In the genomic region with DNA sequence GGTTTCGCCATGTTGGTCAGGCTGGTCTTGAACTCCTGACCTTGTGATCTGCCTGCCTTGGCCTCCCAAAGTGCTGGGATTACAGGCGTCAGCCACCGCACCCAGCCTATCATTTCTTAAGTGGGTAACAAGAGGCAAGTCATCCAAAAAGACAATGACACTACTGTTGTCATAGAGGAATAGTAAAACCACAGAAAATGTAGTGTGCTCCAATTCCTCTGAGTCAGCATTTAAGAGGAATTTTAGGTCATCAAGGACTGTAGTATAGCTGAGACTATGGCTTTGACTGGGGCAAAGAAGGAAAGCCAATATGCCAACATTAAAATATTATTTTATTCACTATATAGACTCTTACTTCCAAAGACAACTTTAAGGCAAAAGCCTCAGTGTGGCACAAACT, we compare ENCODE assay signal across 18 cellular contexts. TPM values are rescaled to one million over a fixed set of nuclear protein-coding genes. Genes with fewer than 3 reads are reported as not detected.
DNase-seq lines count a peak whose midpoint lies in the region; ATAC-seq, FAIRE-seq and TF ChIP-seq lines count a peak whose summit lies in the region.
"Had no signal": no experiment of that assay in that cellular context is flagged by ENCODE, and none has a peak within 500 bp of the region (broad histone marks: within the 10 kb centered on the region; RNA-seq: fewer than 3 reads in every experiment).

No MANE protein-coding gene starts in this region.

- intact Hi-C loops in PC-3 (cut with micrococcal nuclease) (no loop called here), testis (cut with DNase I; ENCODE audit: low total_unique reads) (no loop called here)

- H3K27me3 Mint-ChIP-seq in activated naive CD4-positive, alpha-beta T cell treated with anti-CD3 and anti-CD28 coated beads, Interleukin-2, amount 10 ng/mL, durations not matched to agents 7 days and 5 days = no peaks in the 10 kb centered on the region

- ATAC-seq in activated naive CD4-positive, alpha-beta T cell treated with anti-CD3 and anti-CD28 coated beads, Interleukin-2, amount 50 U/mL, for 72 hours = peak; percentile 19 to 22
- ATAC-seq in PC-3 = no peak
- ATAC-seq: CD8-positive, alpha-beta T cell had no signal

- no peak overlapping the region for H3K14ac ChIP-seq in H1 (ENCODE audit: insufficient read length)

- H2BK120ac ChIP-seq in H1 (replicated peaks; ENCODE audit: low read depth, low read length) = no peak overlapping the region

- no peaks in the 10 kb centered on the region for H3F3A ChIP-seq in PC-3 (ENCODE audit: low read length, unreplicated experiment)

- no peaks in the 10 kb centered on the region for H3K9me3 Mint-ChIP-seq in activated naive CD4-positive, alpha-beta T cell treated with anti-CD3 and anti-CD28 coated beads, Interleukin-2, amount 50 U/mL, for 72 hours
- no peaks in the 10 kb centered on the region for H3K9me3 Mint-ChIP-seq in activated naive CD4-positive, alpha-beta T cell treated with anti-CD3 and anti-CD28 coated beads, Interleukin-2, amount 10 ng/mL, durations not matched to agents 7 days and 5 days
- H3K9me3 Mint-ChIP-seq: CD8-positive, alpha-beta T cell had no signal

- H3K4ac ChIP-seq in H1 (replicated peaks; ENCODE audit: insufficient read length, low read depth, low read length) = no peak overlapping the region

- no TSS peak for BruUV-seq in PC-3 (replicated peaks; lab: Mats Ljungman, UMichigan)

- H3K4me3 ChIP-seq in PC-3 (ENCODE audit: low read length) (no peak overlapping the region), H1 (ENCODE audit: extremely low read depth in 1 of 4, insufficient read depth in 2 of 4, low read depth in 3 of 4, low read length in 4 of 4) (no peak overlapping the region), testis (no peak overlapping the region)
- H3K4me3 ChIP-seq: MG63, SJCRH30 had no signal

- H3K79me2 ChIP-seq in PC-3 (ENCODE audit: low read length) (no peaks in the 10 kb centered on the region), H1 (ENCODE audit: control insufficient read depth in 1 of 2, insufficient read depth in 2 of 2, low read length in 2 of 2) (no peaks in the 10 kb centered on the region)

- H3K36me3 Mint-ChIP-seq in activated naive CD4-positive, alpha-beta T cell treated with anti-CD3 and anti-CD28 coated beads, Interleukin-2, amount 50 U/mL, for 72 hours = peaks cover 20 to 28% of the 10 kb centered on the region in 2 donors
- peaks cover 29% of the 10 kb centered on the region for H3K36me3 Mint-ChIP-seq in activated naive CD4-positive, alpha-beta T cell treated with anti-CD3 and anti-CD28 coated beads, Interleukin-2, amount 10 ng/mL, durations not matched to agents 7 days and 5 days

- no peak overlapping the region for H3K9ac ChIP-seq in PC-3 (ENCODE audit: low read length)
- H3K9ac ChIP-seq in H1 (replicated peaks in 1 of 4; ENCODE audit: extremely low read depth in 1 of 4, low read depth in 3 of 4, low read length in 3 of 4) = no peak overlapping the region
- H3K9ac ChIP-seq: KMS-11 had no signal

- POLR2A ChIA-PET in PC-3 (lab: Charles Lee; ENCODE audit: unreplicated experiment) = no interaction called here
- POLR2A ChIA-PET in H1 (lab: Charles Lee; ENCODE audit: partially characterized antibody) = no interaction called here

- no peak for TF ChIP-seq POLR2A in H1 (IDR thresholded peaks at IDR 0.05; ENCODE audit: control extremely low read depth in 1 of 2, low read depth in 2 of 2, low read length in 2 of 2)
- no peak for TF ChIP-seq POLR2A in testis (IDR thresholded peaks at IDR 0.05)

- no peak overlapping the region for H2AK5ac ChIP-seq in H1 (ENCODE audit: low read depth, low read length)

- no peaks in the 10 kb centered on the region for H3K23me2 ChIP-seq in H1 (ENCODE audit: low read depth, low read length)

- H3K4me1 ChIP-seq in PC-3 (ENCODE audit: insufficient read depth, low read length) (no peaks in the 10 kb centered on the region), H1 (replicated peaks in 1 of 4; ENCODE audit: control insufficient read depth in 3 of 4, insufficient read depth in 4 of 4, low read length in 3 of 4) (no peaks in the 10 kb centered on the region), testis (no peaks in the 10 kb centered on the region)
- H3K4me1 ChIP-seq: SJCRH30 had no signal

- H4K5ac ChIP-seq in H1 (ENCODE audit: insufficient read length, low read depth, low read length) = no peak overlapping the region

- no peak for TF ChIP-seq RAD21 in H1 (IDR thresholded peaks at IDR 0.05 in 1 of 2, conservative IDR thresholded peaks at IDR 0.05 in 1 of 2; ENCODE audit: low read depth in 2 of 2, low read length in 2 of 2)

- TF ChIP-seq EP300 in H1 (IDR thresholded peaks at IDR 0.05; ENCODE audit: borderline replicate concordance in 1 of 2, low read depth in 2 of 2, low read length in 2 of 2) = no peak

- H3K4me2 ChIP-seq in PC-3 (ENCODE audit: low read length) = no peak overlapping the region
- no peak overlapping the region for H3K4me2 ChIP-seq in H1 (ENCODE audit: insufficient read depth in 1 of 2, low read depth in 2 of 2, low read length in 2 of 2)
- H3K4me2 ChIP-seq: KMS-11 had no signal

- H4K8ac ChIP-seq in H1 (ENCODE audit: extremely low read depth, insufficient read depth, low read length) = no peak overlapping the region

- H3K18ac ChIP-seq in H1 (ENCODE audit: extremely low read depth, low read length) = no peak overlapping the region

- CTCF ChIA-PET in activated naive CD4-positive, alpha-beta T cell treated with anti-CD3 and anti-CD28 coated beads, Interleukin-2, amount 10 ng/mL, durations not matched to agents 7 days and 5 days (lab: Charles Lee) = no interaction called here
- CTCF ChIA-PET in PC-3 (lab: Charles Lee) = no interaction called here
- CTCF ChIA-PET in H1 (lab: Charles Lee; ENCODE audit: partially characterized antibody) = no interaction called here

- no peak overlapping the region for H3K4me3 Mint-ChIP-seq in activated naive CD4-positive, alpha-beta T cell treated with anti-CD3 and anti-CD28 coated beads, Interleukin-2, amount 10 ng/mL, durations not matched to agents 7 days and 5 days
- H3K4me3 Mint-ChIP-seq: CD8-positive, alpha-beta T cell had no signal

- H2BK12ac ChIP-seq in H1 (ENCODE audit: low read depth, low read length) = no peak overlapping the region

- no peak overlapping the region for H3K27ac Mint-ChIP-seq in activated naive CD4-positive, alpha-beta T cell treated with anti-CD3 and anti-CD28 coated beads, Interleukin-2, amount 50 U/mL, for 72 hours
- no peak overlapping the region for H3K27ac Mint-ChIP-seq in activated naive CD4-positive, alpha-beta T cell treated with anti-CD3 and anti-CD28 coated beads, Interleukin-2, amount 10 ng/mL, durations not matched to agents 7 days and 5 days
- H3K27ac Mint-ChIP-seq: CD8-positive, alpha-beta T cell had no signal

- H3K4me1 Mint-ChIP-seq in activated naive CD4-positive, alpha-beta T cell treated with anti-CD3 and anti-CD28 coated beads, Interleukin-2, amount 10 ng/mL, durations not matched to agents 7 days and 5 days = peaks cover 5% of the 10 kb centered on the region

- no peak overlapping the region for H3K56ac ChIP-seq in H1 (replicated peaks; ENCODE audit: insufficient read length, low read depth, low read length)

- H4K20me1 ChIP-seq in PC-3 (ENCODE audit: low read length) (no peaks in the 10 kb centered on the region), H1 (replicated peaks in 1 of 2; ENCODE audit: control insufficient read depth in 1 of 2, insufficient read depth in 2 of 2, low read length in 2 of 2) (peaks cover 0 to 1% of the 10 kb centered on the region in 2 experiments)

- H3K9me3 ChIP-seq in PC-3 (ENCODE audit: low read length) (no peaks in the 10 kb centered on the region), H1 (ENCODE audit: insufficient read depth in 2 of 2, low read depth in 1 of 2, low read length in 1 of 2) (no peaks in the 10 kb centered on the region), testis (no peaks in the 10 kb centered on the region)
- H3K9me3 ChIP-seq: MG63, SJCRH30 had no signal

- in situ Hi-C loops in ACHN (cut with HindIII; ENCODE audit: low pct_ligation_motif_present, low pct_unique_long_range_greater_than_20kb, low sequenced_read_pairs) = no loop called here

- TF ChIP-seq CTCF in PC-3 (conservative IDR thresholded peaks at IDR 0.05; ENCODE audit: low read depth, low read length) (no peak), H1 (IDR thresholded peaks at IDR 0.05; ENCODE audit: control extremely low read depth in 1 of 3, insufficient read depth in 1 of 3, low read depth in 1 of 3, low read length in 3 of 3) (no peak), testis (IDR thresholded peaks at IDR 0.05) (no peak)

- H3K79me1 ChIP-seq in H1 (ENCODE audit: low read depth, low read length) = no peaks in the 10 kb centered on the region

- H2BK20ac ChIP-seq in H1 (ENCODE audit: low read length) = no peak overlapping the region

- H3K27ac ChIP-seq in PC-3 (ENCODE audit: low read length) (no peak overlapping the region), H1 (ENCODE audit: low read depth, low read length) (no peak overlapping the region), testis (no peak overlapping the region)
- H3K27ac ChIP-seq: HL-60, KMS-11, SJCRH30 had no signal

- H4K91ac ChIP-seq in H1 (replicated peaks; ENCODE audit: insufficient read length, low read length) = no peak overlapping the region

- no peaks in the 10 kb centered on the region for H3K9me2 ChIP-seq in PC-3 (replicated peaks; ENCODE audit: low read length)

- H2BK15ac ChIP-seq in H1 (ENCODE audit: low read length) = no peak overlapping the region

- FAIRE-seq in H1 (lab: Jason Lieb, UNC) (no peak), urothelium cell line (lab: Jason Lieb, UNC) (no peak)

- H3K23ac ChIP-seq in H1 (ENCODE audit: insufficient read length) = no peak overlapping the region

- 92% methylated on average over 3 of the region's 3 CpGs; no CpG with 5 or more reads in 1 of the 2 experiments for WGBS in H1 (ENCODE audit: extremely low coverage in 1 of 2, insufficient coverage in 1 of 2, insufficient read length in 1 of 2, insufficient replicate concordance in 2 of 2, low coverage in 1 of 2, low lambda C conversion rate in 2 of 2, missing lambda C conversion rate in 1 of 2), 2 experiments
- WGBS in testis, 2 donors = 82 to 89% methylated on average over 3 of the region's 3 CpGs

- H3K27me3 ChIP-seq in PC-3 (ENCODE audit: low read length) = no peaks in the 10 kb centered on the region
- H3K27me3 ChIP-seq in H1 (replicated peaks in 1 of 4; ENCODE audit: control insufficient read depth in 3 of 4, extremely low read depth in 1 of 4, insufficient read depth in 3 of 4, low read length in 3 of 4) = no peaks in the 10 kb centered on the region
- H3K27me3 ChIP-seq in testis = no peaks in the 10 kb centered on the region
- H3K27me3 ChIP-seq: MG63, SJCRH30 had no signal

- no peak for DNase-seq in activated naive CD4-positive, alpha-beta T cell treated with anti-CD3 and anti-CD28 coated beads, Interleukin-2, amount 50 U/mL, for 72 hours (ENCODE audit: low spot score in 2 of 2)
- DNase-seq in activated naive CD4-positive, alpha-beta T cell treated with anti-CD3 and anti-CD28 coated beads, Interleukin-2, amount 10 ng/mL, durations not matched to agents 7 days and 5 days = no peak
- DNase-seq in PC-3 (peak; percentile 26), H1 (ENCODE audit: low read depth in 1 of 2, low spot score in 2 of 2) (no peak), urothelium cell line (ENCODE audit: low spot score) (peak; percentile 44), ACHN (no peak), testis (no peak)
- DNase-seq: CD8-positive, alpha-beta T cell; DMS 273 treated with DMSO at 0.1 percent for 48 hours; GOT3; MG63; NCI-H1105 treated with DMSO at 0.1 percent for 48 hours; NCI-H1930; NCI-H2171; RPMI8226 had no signal

- H2BK5ac ChIP-seq in H1 (ENCODE audit: low read depth, low read length) = no peak overlapping the region

- no peaks in the 10 kb centered on the region for H3K36me3 ChIP-seq in PC-3 (ENCODE audit: low read depth, low read length)
- H3K36me3 ChIP-seq in H1 (ENCODE audit: control insufficient read depth in 2 of 4, insufficient read depth in 4 of 4, low read length in 3 of 4) = no peaks in the 10 kb centered on the region; a peak in 1 of 8 replicates
- no peaks in the 10 kb centered on the region for H3K36me3 ChIP-seq in testis (ENCODE audit: low read depth, missing control alignments)
- H3K36me3 ChIP-seq: MG63, SJCRH30 had no signal

- H2AFZ ChIP-seq in PC-3 (ENCODE audit: low read length) (no peak overlapping the region), H1 (ENCODE audit: low read length) (no peak overlapping the region)

RNA-seq across cellular contexts. Expression of gene ATP8A1, which starts 48.4 kb away (rescaled TPM):
- total RNA-seq in activated naive CD4-positive, alpha-beta T cell treated with anti-CD3 and anti-CD28 coated beads, Interleukin-2, amount 50 U/mL, for 72 hours = 10 to 100 TPM; 36.6 to 45.7 TPM
- total RNA-seq in PC-3 (2014; rRNA removed) (3.9 and 5.3 TPM in 2 replicates), testis (10 to 100 TPM; 18.8 to 32.5 TPM)
- total RNA-seq in H1 (2021; fragmentation: NEBNext Ultra II Directional; extraction: Animal tissue kit (Norgen Biotek cat#: 25700)) = 12.2 and 14.9 TPM in 2 replicates
- polyA plus RNA-seq in H1 (2011; rRNA removed) (2.2 and 3.7 TPM in 2 replicates), testis (ENCODE audit: insufficient read depth, low read depth, low replicate concordance) (5.5 TPM)
- 6.3 TPM for polyA plus RNA-seq in H1 (2011; cell fraction: cytosol; rRNA removed)
- 4.9 TPM for polyA plus RNA-seq in H1 (2011; cell fraction: nucleus; rRNA removed)
- 3.9 to 9.1 TPM (median 4.6 TPM) in 4 replicates for polyA plus RNA-seq in H1 (2012, experiment 1 of 2)
- polyA plus RNA-seq in H1 (2012, experiment 2 of 2) = 0.22 TPM
- 7.9 TPM for polyA plus RNA-seq in H1 (2013, experiment 1 of 2)
- polyA plus RNA-seq in H1 (2013, experiment 2 of 2) = 8.2 TPM
- polyA minus RNA-seq in H1 (2011; rRNA and poly(A)+ RNA removed) = 20.5 and 22.5 TPM in 2 replicates
- 8.1 TPM for polyA minus RNA-seq in H1 (2011; cell fraction: cytosol; rRNA and poly(A)+ RNA removed)
- 52.8 TPM for polyA minus RNA-seq in H1 (2011; cell fraction: nucleus; rRNA and poly(A)+ RNA removed)

Comparison
In these comparisons a context has a peak if more than half of its experiments do, and no peak if none do; other contexts are left out.
1. DNase-seq: peak in PC-3 (single experiment) and urothelium cell line (single experiment); none in activated naive CD4-positive, alpha-beta T cell treated with anti-CD3 and anti-CD28 coated beads, Interleukin-2, amount 50 U/mL, for 72 hours (0 of 2), activated naive CD4-positive, alpha-beta T cell treated with anti-CD3 and anti-CD28 coated beads, Interleukin-2, amount 10 ng/mL, durations not matched to agents 7 days and 5 days (single experiment), H1 (0 of 2), ACHN (single experiment) and testis (single experiment).